Comparison of ENCODE assay signal across 13 cellular contexts in the genomic region with DNA sequence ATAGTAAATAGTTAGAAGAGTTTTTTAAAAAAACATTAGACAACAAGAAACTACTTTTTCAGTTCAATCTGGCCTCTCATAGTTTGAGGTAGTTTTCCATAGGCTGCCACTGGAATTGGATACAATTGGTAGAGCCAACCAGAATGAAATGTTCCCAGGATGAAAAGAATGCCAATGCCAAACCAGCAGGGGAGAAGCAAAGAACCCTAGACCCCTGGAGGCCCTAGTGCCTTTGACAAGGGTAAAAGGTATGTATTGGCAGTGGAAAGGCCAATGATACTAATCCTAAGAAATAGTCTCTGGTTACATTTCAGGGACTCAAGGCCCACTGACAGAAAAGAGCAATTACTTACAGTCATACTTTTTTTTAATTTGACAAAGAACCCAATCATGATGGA.
"Had no signal": no experiment of that assay in that cellular context is flagged by ENCODE, and none has a peak within 500 bp of the region (broad histone marks: within the 10 kb centered on the region; RNA-seq: fewer than 3 reads in every experiment).

No MANE protein-coding gene starts in this region.

- H3K4me1 ChIP-seq: body of pancreas had no signal

- DNase-seq: activated B cell treated with CpG ODN at 0.5 μM for 24 hours; activated CD4-positive, alpha-beta T cell treated with anti-CD3 and anti-CD28 coated beads, Interleukin-2, amount 10 ng/mL, durations not matched to agents 24 days and 14 days; activated CD8-positive, alpha-beta T cell treated with anti-CD3 and anti-CD28 coated beads, Interleukin-2, amount 10 ng/mL, durations not matched to agents 7 days and 5 days; activated naive CD4-positive, alpha-beta T cell treated with anti-CD3 and anti-CD28 coated beads for 36 hours; activated T-cell treated with anti-CD3 and anti-CD28 coated beads, Interleukin-2, amount 50 U/mL, for 4 hours; body of pancreas; effector memory CD8-positive, alpha-beta T cell; immature natural killer cell; mesenchymal stem cell; natural killer cell; posterior cingulate gyrus; stimulated activated naive B cell treated with anti-CD40 and anti-IgM and Interleukin-4, amounts not matched to agents 10 μg/mL and 1 μg/mL and 100 μg/mL, for 72 hours; tibial artery had no signal

- H3K4me3 ChIP-seq: body of pancreas, tibial artery had no signal

- H3K27ac ChIP-seq: body of pancreas had no signal

- H3K36me3 ChIP-seq: tibial artery had no signal

- H3K9me3 ChIP-seq: body of pancreas, tibial artery had no signal

- ATAC-seq: activated CD8-positive, alpha-beta T cell treated with anti-CD3 and anti-CD28 coated beads, Interleukin-2, amount 10 ng/mL, durations not matched to agents 7 days and 5 days; activated T-cell treated with anti-CD3 and anti-CD28 coated beads, Interleukin-2, amount 50 U/mL, for 4 hours; body of pancreas; effector memory CD8-positive, alpha-beta T cell; natural killer cell; stimulated activated naive B cell treated with anti-CD40 and anti-IgM and Interleukin-4, amounts not matched to agents 10 μg/mL and 1 μg/mL and 100 μg/mL, for 72 hours had no signal

- H3K27me3 ChIP-seq: body of pancreas, tibial artery had no signal
